32 cellular contexts compared by ENCODE assay signal in the genomic region with DNA sequence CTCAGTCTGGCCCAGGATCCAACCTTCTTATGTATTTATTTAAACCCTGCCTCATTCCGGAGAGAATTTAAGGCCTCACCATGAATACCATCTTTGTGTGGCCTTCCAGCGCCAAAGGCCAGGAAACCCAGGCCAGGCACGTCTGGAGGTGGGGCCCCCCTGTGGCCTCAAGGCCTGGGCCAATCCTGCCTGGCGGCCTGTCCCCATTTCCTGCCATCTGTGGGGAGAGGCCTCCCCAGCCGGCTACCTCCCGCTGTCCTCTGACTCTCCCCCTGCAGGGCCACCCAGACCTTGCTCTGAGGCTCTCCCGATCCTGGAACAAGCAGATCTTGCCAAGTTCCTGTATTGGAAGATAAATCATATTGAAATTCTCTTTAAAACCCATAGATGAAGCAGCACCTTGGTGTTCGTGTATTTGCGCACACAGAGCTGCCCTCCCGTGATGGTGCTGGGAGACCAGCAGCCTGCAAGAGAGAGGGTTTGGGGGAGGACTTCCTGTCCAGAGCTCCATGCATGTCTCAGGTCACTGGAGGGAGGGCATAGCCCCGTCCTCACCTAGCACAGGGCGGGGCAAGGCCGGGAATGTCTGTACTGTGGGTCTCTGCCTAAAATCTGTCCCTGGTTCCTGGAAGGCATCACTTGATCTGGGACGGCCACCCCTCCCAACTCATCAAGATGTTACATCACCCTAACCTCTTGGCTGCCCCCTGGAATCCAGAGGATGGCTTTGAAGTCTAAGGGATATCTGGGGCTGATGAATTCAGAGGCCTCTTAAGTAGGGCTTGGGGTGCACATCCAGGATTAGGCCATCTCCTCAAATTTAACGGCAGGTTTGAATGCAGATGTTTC. TPM values are rescaled to one million over a fixed set of nuclear protein-coding genes. Genes with fewer than 3 reads are reported as not detected.
DNase-seq lines count a peak whose midpoint lies in the region; ATAC-seq and TF ChIP-seq lines count a peak whose summit lies in the region.
"Had no signal": no experiment of that assay in that cellular context is flagged by ENCODE, and none has a peak within 500 bp of the region (broad histone marks: within the 10 kb centered on the region; RNA-seq: fewer than 3 reads in every experiment).

No MANE protein-coding gene starts in this region.

- H2BK120ac ChIP-seq in neuronal stem cell (ENCODE audit: low read depth, low read length): peak overlapping the region; percentile 12

- peak overlapping the region; percentile 85 for H2BK12ac ChIP-seq in neuronal stem cell (ENCODE audit: low read length)

- no peak overlapping the region for H3K9ac ChIP-seq in neuronal stem cell (ENCODE audit: low read depth, low read length, poor library complexity)
- H3K9ac ChIP-seq: GM23248 had no signal

- no peak overlapping the region for H3K27ac Mint-ChIP-seq in endothelial cell (ENCODE audit: unreplicated experiment)
- H3K27ac Mint-ChIP-seq: activated naive CD8-positive, alpha-beta T cell; CD4-positive, alpha-beta T cell; HFFc6; T-helper 2 cell treated with Interferon-gamma antibody and Interleukin-4, amounts not matched to agents 5 μg/mL and 100 μg/mL, for 36 hours had no signal

- H4K91ac ChIP-seq in neuronal stem cell (ENCODE audit: low read depth, low read length, poor library complexity): peak overlapping the region; percentile 56

- WGBS in neuronal stem cell (ENCODE audit: extremely low coverage in 2 of 2, insufficient read length in 2 of 2, insufficient replicate concordance in 1 of 2), 2 donors: no CpG with 5 or more reads among the region's 15 CpGs

- DNase-seq in SJCRH30 (peak; percentile 72 to 78), endothelial cell (ENCODE audit: low spot score) (no peak), neuronal stem cell (ENCODE audit: low spot score) (no peak), tibial artery (no peak), glomerular visceral epithelial cell (ENCODE audit: extremely low spot score) (no peak)
- DNase-seq: activated CD4-positive, alpha-beta T cell treated with anti-CD3 and anti-CD28 coated beads, Interleukin-2, amount 50 U/mL, for 1 hour; activated effector memory CD4-positive, alpha-beta T cell treated with anti-CD3 and anti-CD28 coated beads, Interleukin-2, amount 50 U/mL, for 16 hours; activated T-cell treated with anti-CD3 and anti-CD28 coated beads, Interleukin-2, amount 50 U/mL, for 1 hour; AML-193; CD4-positive, alpha-beta T cell; colonic mucosa; effector CD4-positive, alpha-beta T cell; GM23248; HFFc6; left ventricle myocardium superior; NCI-H2029 treated with DMSO at 0.1 percent for 48 hours; NCI-H2227 treated with DMSO at 0.1 percent for 48 hours; NCI-H526 treated with DMSO at 0.1 percent for 48 hours; PC-9; SHP77; stimulated activated naive CD4-positive, alpha-beta T cell; WERI-Rb-1 had no signal

- H3K27me3 Mint-ChIP-seq in endothelial cell (ENCODE audit: unreplicated experiment): peaks cover 8% of the 10 kb centered on the region

- CTCF ChIA-PET in HEK293 (lab: Yijun Ruan, JAX): interaction anchor here (0.5 kb wide), 1 partner anchor 9 kb away, joined by 4 read pairs; no protein-coding TSS in a partner anchor

- H3K79me1 ChIP-seq in neuronal stem cell (ENCODE audit: low read depth, low read length): no peaks in the 10 kb centered on the region

- H3K9me3 Mint-ChIP-seq in endothelial cell (ENCODE audit: unreplicated experiment): no peaks in the 10 kb centered on the region
- H3K9me3 Mint-ChIP-seq: CD4-positive, alpha-beta T cell; HFFc6; T-helper 2 cell treated with Interferon-gamma antibody and Interleukin-4, amounts not matched to agents 5 μg/mL and 100 μg/mL, for 36 hours had no signal

- peak overlapping the region; percentile 11 for H3K4me3 Mint-ChIP-seq in endothelial cell (ENCODE audit: unreplicated experiment)
- H3K4me3 Mint-ChIP-seq: activated naive CD8-positive, alpha-beta T cell; CD4-positive, alpha-beta T cell; HFFc6; T-helper 2 cell treated with Interferon-gamma antibody and Interleukin-4, amounts not matched to agents 5 μg/mL and 100 μg/mL, for 36 hours had no signal

- no peaks in the 10 kb centered on the region for H3K27me3 ChIP-seq in SJCRH30
- no peaks in the 10 kb centered on the region for H3K27me3 ChIP-seq in neuronal stem cell (ENCODE audit: control insufficient read depth in 3 of 3, insufficient read depth in 3 of 3, low read depth in 1 of 3, low read length in 3 of 3)
- peaks cover 0 to 51% of the 10 kb centered on the region in 2 donors for H3K27me3 ChIP-seq in tibial artery
- H3K27me3 ChIP-seq: cardiac muscle cell, colonic mucosa had no signal

- H3K4me3 ChIP-seq in HEK293 (ENCODE audit: low read depth, low read length): no peak overlapping the region
- no peak overlapping the region for H3K4me3 ChIP-seq in SJCRH30
- H3K4me3 ChIP-seq in neuronal stem cell (ENCODE audit: low read length in 2 of 2): no peak overlapping the region
- no peak overlapping the region for H3K4me3 ChIP-seq in tibial artery
- H3K4me3 ChIP-seq: cardiac muscle cell, colonic mucosa, GM23248, PC-9, skin epidermis had no signal

- H3K4me1 Mint-ChIP-seq in endothelial cell (ENCODE audit: unreplicated experiment): peaks cover 41% of the 10 kb centered on the region

- intact Hi-C loops in tibial artery (cut with DNase I; ENCODE audit: low total_unique reads): no loop called here

- H2BK5ac ChIP-seq in neuronal stem cell (ENCODE audit: low read length): peak overlapping the region; percentile 8

- peak overlapping the region; percentile 1 for H4K8ac ChIP-seq in neuronal stem cell (ENCODE audit: low read depth, low read length)

- H3K4me2 ChIP-seq in neuronal stem cell (ENCODE audit: insufficient read depth, low read length, poor library complexity, severe bottlenecking): no peak overlapping the region
- H3K4me2 ChIP-seq: PC-9 had no signal

- no peaks in the 10 kb centered on the region for H3K9me3 ChIP-seq in HEK293 (ENCODE audit: control insufficient read depth, insufficient read depth, low read depth, low read length)
- H3K9me3 ChIP-seq in SJCRH30 (replicated peaks): no peaks in the 10 kb centered on the region
- no peaks in the 10 kb centered on the region for H3K9me3 ChIP-seq in neuronal stem cell (replicated peaks in 1 of 2; ENCODE audit: control insufficient read depth in 2 of 2, insufficient read depth in 1 of 2, low read depth in 1 of 2, low read length in 2 of 2)
- H3K9me3 ChIP-seq in tibial artery: no peaks in the 10 kb centered on the region
- H3K9me3 ChIP-seq: colonic mucosa had no signal

- no peak overlapping the region for H3K23ac ChIP-seq in neuronal stem cell (ENCODE audit: low read depth, low read length, poor library complexity)

- H3K27ac ChIP-seq in HEK293 (ENCODE audit: extremely low read depth, low read depth, low read length) (no peak overlapping the region), SJCRH30 (peak overlapping the region; percentile 86), neuronal stem cell (replicated peaks; ENCODE audit: low read length) (no peak overlapping the region), tibial artery (no peak overlapping the region)
- H3K27ac ChIP-seq: cardiac muscle cell, colonic mucosa, epithelial cell of prostate, GM23248, PC-9, skin epidermis, WERI-Rb-1 had no signal

- no peak overlapping the region for H3K4ac ChIP-seq in neuronal stem cell (ENCODE audit: low read length)

- TF ChIP-seq CTCF in HEK293 (tag by site-specific recombination; IDR thresholded peaks at IDR 0.05) (no peak), endothelial cell (IDR thresholded peaks at IDR 0.05; ENCODE audit: unreplicated experiment) (no peak), tibial artery (IDR thresholded peaks at IDR 0.05) (no peak)

- H3K4me1 ChIP-seq in HEK293 (ENCODE audit: control insufficient read depth, insufficient read depth, low read length) (no peaks in the 10 kb centered on the region), SJCRH30 (peaks cover 68% of the 10 kb centered on the region), neuronal stem cell (ENCODE audit: control insufficient read depth in 2 of 2, insufficient read depth in 1 of 2, low read depth in 1 of 2, low read length in 2 of 2) (peaks cover 19 to 26% of the 10 kb centered on the region in 2 donors), tibial artery (no peaks in the 10 kb centered on the region)
- H3K4me1 ChIP-seq: colonic mucosa had no signal

- peak overlapping the region; percentile 1 for H2BK15ac ChIP-seq in neuronal stem cell (ENCODE audit: low read length)

- H3K14ac ChIP-seq in neuronal stem cell (ENCODE audit: low read length): no peak overlapping the region

- peak overlapping the region; percentile 82 for H2AK5ac ChIP-seq in neuronal stem cell (ENCODE audit: low read depth, low read length)

- H3K36me3 Mint-ChIP-seq in endothelial cell (ENCODE audit: low read depth, unreplicated experiment): no peaks in the 10 kb centered on the region
- H3K36me3 Mint-ChIP-seq: activated naive CD8-positive, alpha-beta T cell had no signal

- peak overlapping the region; percentile 83 for H3K18ac ChIP-seq in neuronal stem cell (ENCODE audit: low read length)

- POLR2A ChIA-PET in HEK293 (lab: Yijun Ruan, JAX): no interaction called here

- H2AFZ ChIP-seq in neuronal stem cell (ENCODE audit: low read length): no peak overlapping the region
- H2AFZ ChIP-seq: GM23248, PC-9 had no signal

- no peak for ATAC-seq in GM18909 (IDR thresholded peaks at IDR 0.05; ENCODE audit: poor library complexity, unreplicated experiment)
- ATAC-seq: left ventricle myocardium superior had no signal

- no peaks in the 10 kb centered on the region for H3K36me3 ChIP-seq in HEK293 (ENCODE audit: control insufficient read depth in 2 of 2, insufficient read depth in 1 of 2, low read length in 2 of 2)
- H3K36me3 ChIP-seq in SJCRH30: no peaks in the 10 kb centered on the region
- no peaks in the 10 kb centered on the region for H3K36me3 ChIP-seq in neuronal stem cell (replicated peaks in 1 of 2; ENCODE audit: control insufficient read depth in 2 of 2, insufficient read depth in 2 of 2, low read length in 2 of 2)
- H3K36me3 ChIP-seq in tibial artery: no peaks in the 10 kb centered on the region
- H3K36me3 ChIP-seq: cardiac muscle cell, colonic mucosa, WERI-Rb-1 had no signal

TF ChIP-seq in HEK293, 187 proteins besides CTCF, POLR2A, EP300 and RAD21:
- TF ChIP-seq SETDB1 (IDR thresholded peaks at IDR 0.05; ENCODE audit: insufficient read length, low read length): no peak
- TF ChIP-seq GLIS1 (tag by site-specific recombination; IDR thresholded peaks at IDR 0.05): peak; percentile 44; the same call in 1 of the 2 replicates

RNA-seq across cellular contexts. Expression of a gene that starts 37.2 kb away (rescaled TPM):
- 241 and 419 TPM in 2 replicates for total RNA-seq in SJCRH30 (2014; rRNA removed; shearing (Covaris generic))
- not detected for total RNA-seq in endothelial cell (ENCODE audit: unreplicated experiment)
- 61.0 TPM for polyA plus RNA-seq in neuronal stem cell (2013, experiment 1 of 2)
- polyA plus RNA-seq in neuronal stem cell (2013, experiment 2 of 2): 58.1 TPM
- total RNA-seq: cardiac muscle cell; CD4-positive, alpha-beta T cell; HT-29; MCF 10A; osteocyte; PC-9 had no signal
- polyA plus RNA-seq: cardiac muscle cell had no signal

Comparison
In these comparisons a context has a peak if more than half of its experiments do, and no peak if none do; other contexts are left out.
1. DNase-seq: peak in SJCRH30 (2 of 2); none in endothelial cell (single experiment), neuronal stem cell (single experiment), tibial artery (0 of 2) and glomerular visceral epithelial cell (single experiment).
2. RNA of a gene that starts 37.2 kb away (total RNA-seq): 241 to 419 TPM in SJCRH30; not detected in endothelial cell (single experiment); every median in the first group is over 100 times any median in the second.